Comparison of ENCODE assay signal across 22 cellular contexts in the genomic region with DNA sequence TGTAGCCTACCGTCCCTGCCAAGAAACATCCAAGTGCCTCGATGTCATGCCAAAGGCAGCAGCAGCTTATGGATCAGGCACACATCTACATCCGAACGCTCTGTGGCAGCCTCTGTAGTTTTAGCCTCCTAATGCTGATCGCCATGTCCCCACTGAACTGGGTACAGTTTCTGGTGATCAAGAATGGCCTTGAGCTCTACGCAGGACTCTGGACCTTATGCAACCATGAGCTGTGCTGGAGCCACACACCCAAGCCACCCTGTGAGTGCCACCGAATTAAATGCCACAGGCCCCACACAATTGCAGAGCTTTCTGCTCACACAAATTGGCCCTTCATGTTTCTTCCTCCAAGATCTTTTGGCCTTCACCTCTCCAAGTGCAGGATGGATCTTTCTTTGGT. TPM values are rescaled to one million over a fixed set of nuclear protein-coding genes. Genes with fewer than 3 reads are reported as not detected.
DNase-seq lines count a peak whose midpoint lies in the region; ATAC-seq and TF ChIP-seq lines count a peak whose summit lies in the region.
"Had no signal": no experiment of that assay in that cellular context is flagged by ENCODE, and none has a peak within 500 bp of the region (broad histone marks: within the 10 kb centered on the region; RNA-seq: fewer than 3 reads in every experiment).

No MANE protein-coding gene starts in this region.

- H3K9ac ChIP-seq in liver (ENCODE audit: low read depth in 1 of 2, low read length in 2 of 2), result no peak overlapping the region

- no peaks in the 10 kb centered on the region for H3K9me3 Mint-ChIP-seq in dendritic cell treated with granulocyte-macrophage colony-stimulating factor and Interleukin-4, amounts not matched to agents 40 ng/mL and 50 ng/mL, for 4 days

- H3K4me3 Mint-ChIP-seq in dendritic cell treated with granulocyte-macrophage colony-stimulating factor and Interleukin-4, amounts not matched to agents 40 ng/mL and 50 ng/mL, for 4 days, result no peak overlapping the region
- H3K4me3 Mint-ChIP-seq: CD4-positive, alpha-beta memory T cell; GM23338; H9 had no signal

- WGBS in liver, result 81% methylated on average over 7 of the region's 7 CpGs

- no peak for TF ChIP-seq CTCF in liver (IDR thresholded peaks at IDR 0.05; ENCODE audit: low read depth, low read length, missing input control)

- H3K4me1 Mint-ChIP-seq in dendritic cell treated with granulocyte-macrophage colony-stimulating factor and Interleukin-4, amounts not matched to agents 40 ng/mL and 50 ng/mL, for 4 days (ENCODE audit: low read depth), result peaks cover 23% of the 10 kb centered on the region
- H3K4me1 Mint-ChIP-seq: CD4-positive, alpha-beta memory T cell; GM23338; H9 had no signal

- no peak overlapping the region for H3K4me3 ChIP-seq in liver (ENCODE audit: low read depth in 1 of 3, low read length in 3 of 3)
- H3K4me3 ChIP-seq in neuron (ENCODE audit: low read length), result no peak overlapping the region
- H3K4me3 ChIP-seq: GM23338 had no signal

- H2AFZ ChIP-seq in neuron (ENCODE audit: low read depth, low read length), result peak overlapping the region; percentile 36
- H2AFZ ChIP-seq: GM23338 had no signal

- H3K36me3 ChIP-seq in liver (ENCODE audit: control insufficient read depth in 4 of 4, insufficient read depth in 3 of 4, low read depth in 1 of 4, low read length in 3 of 4), result no peaks in the 10 kb centered on the region
- H3K36me3 ChIP-seq in neuron (ENCODE audit: insufficient read depth, low read length), result no peaks in the 10 kb centered on the region

- no peaks in the 10 kb centered on the region for H3K27me3 Mint-ChIP-seq in dendritic cell treated with granulocyte-macrophage colony-stimulating factor and Interleukin-4, amounts not matched to agents 40 ng/mL and 50 ng/mL, for 4 days

- DNase-seq in GDM1 (lab: John Stamatoyannopoulos, UW), result no peak
- DNase-seq in left colon, result no peak
- DNase-seq in Ammon's horn (ENCODE audit: low spot score), result no peak
- DNase-seq: C1 segment of cervical spinal cord; Calu3; CD4-positive, alpha-beta memory T cell; COR-L47; DMS53; DMS79 treated with DMSO at 0.1 percent for 48 hours; H9 had no signal

- no peaks in the 10 kb centered on the region for H3K36me3 Mint-ChIP-seq in dendritic cell treated with granulocyte-macrophage colony-stimulating factor and Interleukin-4, amounts not matched to agents 40 ng/mL and 50 ng/mL, for 4 days (ENCODE audit: low read depth)
- H3K36me3 Mint-ChIP-seq: CD4-positive, alpha-beta memory T cell had no signal

- no peaks in the 10 kb centered on the region for H3K27me3 ChIP-seq in liver (ENCODE audit: control insufficient read depth in 4 of 4, insufficient read depth in 4 of 4, low read length in 3 of 4)
- peaks cover 13% of the 10 kb centered on the region for H3K27me3 ChIP-seq in neuron (ENCODE audit: insufficient read depth, low read length)

- TF ChIP-seq RAD21 in liver (IDR thresholded peaks at IDR 0.05), result no peak

- intact Hi-C loops in dendritic cell treated with granulocyte-macrophage colony-stimulating factor and Interleukin-4, amounts not matched to agents 40 ng/mL and 50 ng/mL, for 4 days (cut with micrococcal nuclease), result no loop called here
- intact Hi-C loops in left colon (cut with DNase I, micrococcal nuclease), result no loop called here

- ATAC-seq in GM21515 (IDR thresholded peaks at IDR 0.05; ENCODE audit: unreplicated experiment) (no peak), left colon (no peak)
- ATAC-seq: GM23338, HCT116 had no signal

- H3K4me1 ChIP-seq in liver (ENCODE audit: control insufficient read depth in 4 of 4, insufficient read depth in 4 of 4, low read length in 3 of 4) (no peaks in the 10 kb centered on the region), neuron (ENCODE audit: insufficient read depth, low read length) (no peaks in the 10 kb centered on the region)

- no peak overlapping the region for H3K27ac ChIP-seq in liver (ENCODE audit: low read depth in 1 of 2, low read length in 2 of 2)

- peak overlapping the region; percentile 56 for H3K27ac Mint-ChIP-seq in dendritic cell treated with granulocyte-macrophage colony-stimulating factor and Interleukin-4, amounts not matched to agents 40 ng/mL and 50 ng/mL, for 4 days
- H3K27ac Mint-ChIP-seq: GM23338 had no signal

- H3K9me3 ChIP-seq in liver (ENCODE audit: control insufficient read depth in 4 of 4, low read length in 3 of 4) (no peaks in the 10 kb centered on the region), neuron (ENCODE audit: low read length) (no peaks in the 10 kb centered on the region)

TF ChIP-seq in liver, 16 proteins besides CTCF, POLR2A, EP300 and RAD21:
- TF ChIP-seq, protein P1, sequence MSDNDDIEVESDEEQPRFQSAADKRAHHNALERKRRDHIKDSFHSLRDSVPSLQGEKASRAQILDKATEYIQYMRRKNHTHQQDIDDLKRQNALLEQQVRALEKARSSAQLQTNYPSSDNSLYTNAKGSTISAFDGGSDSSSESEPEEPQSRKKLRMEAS (IDR thresholded peaks at IDR 0.05), result no peak
- TF ChIP-seq HNF4A (conservative IDR thresholded peaks at IDR 0.05), result peak; percentile 44
TF ChIP-seq in liver: peak in this region for 1.

RNA-seq across cellular contexts. Expression of a gene that starts 0.5 kb away (rescaled TPM):
- not detected for total RNA-seq in liver
- not detected for polyA plus RNA-seq in liver
- total RNA-seq in left colon, result not detected
- total RNA-seq: A172; Calu3; CD4-positive, alpha-beta memory T cell; Daoy; G401; GM23338; H4; H9 had no signal
- polyA plus RNA-seq: AG04450; BJ; CD4-positive, alpha-beta memory T cell; GM23338 had no signal

RNA-seq across cellular contexts. Expression of a gene that starts 22.8 kb away (rescaled TPM):
- total RNA-seq in liver (10 to 100 TPM; 38.1 to 42.9 TPM), left colon (100 to 1,000 TPM in 1 of 2 donors, 10 to 100 TPM in 1; 91.4 to 107 TPM)
- 10 to 100 TPM; 62.5 to 69.0 TPM for polyA plus RNA-seq in liver
